12 cellular contexts compared by ENCODE assay signal in genomic region chr2:39504790-39505335, GRCh38.
A peak's percentile ranks its signal among the peaks of the same experiment; 100 is the strongest.
DNase-seq lines count a peak whose midpoint lies in the region; TF ChIP-seq lines count a peak whose summit lies in the region.
"Had no signal": no experiment of that assay in that cellular context is flagged by ENCODE, and none has a peak within 500 bp of the region (broad histone marks: within the 10 kb centered on the region; RNA-seq: fewer than 3 reads in every experiment).

No MANE protein-coding gene starts in this region.

- no peaks in the 10 kb centered on the region for H3K27me3 Mint-ChIP-seq in MCF 10A (ENCODE audit: insufficient read depth, unreplicated experiment)

- no TSS peak for BruUV-seq in MCF 10A (replicated peaks; lab: Mats Ljungman, UMichigan)

- DNase-seq in MCF 10A (ENCODE audit: unreplicated experiment) = peak; percentile 64
- no peak for DNase-seq in breast epithelium (ENCODE audit: low spot score in 2 of 2)
- DNase-seq in epithelial cell of proximal tubule (ENCODE audit: low read depth) = peak; percentile 92
- no peak for DNase-seq in mesendoderm
- DNase-seq in NCI-H2171 (lab: John Stamatoyannopoulos, UW) = no peak
- DNase-seq in stimulated activated naive CD4-positive, alpha-beta T cell treated with Interleukin-2 at 50 U/mL for 16 hours (lab: John Stamatoyannopoulos, UW) = no peak
- DNase-seq in GM20000 (ENCODE audit: low spot score) = no peak
- no peak for DNase-seq in NCI-H1417 treated with DMSO at 0.1 percent for 48 hours (lab: John Stamatoyannopoulos, UW)
- DNase-seq: activated CD4-positive, alpha-beta T cell treated with anti-CD3 and anti-CD28 coated beads for 36 hours; anterior cingulate cortex; NK-92 treated with Interleukin-12 subunit alpha and Interleukin-12 subunit beta, amount 100 ng/mL, for 24 hours had no signal

- CTCF ChIA-PET in MCF 10A (lab: Yijun Ruan, JAX) = no interaction called here

- H2BK15ac ChIP-seq in mesendoderm (replicated peaks; ENCODE audit: low read depth) = no peak overlapping the region

- WGBS in mesendoderm (ENCODE audit: extremely low coverage, insufficient coverage, low lambda C conversion rate) = no CpG with 5 or more reads among the region's 5 CpGs

- no peak overlapping the region for H3K4me2 ChIP-seq in mesendoderm (ENCODE audit: low read length)

- H3K27ac ChIP-seq in breast epithelium (no peak overlapping the region), mesendoderm (ENCODE audit: low read depth, low read length) (no peak overlapping the region)
- H3K27ac ChIP-seq: 22Rv1 had no signal

- no peaks in the 10 kb centered on the region for H3K79me2 ChIP-seq in mesendoderm (ENCODE audit: control insufficient read depth, insufficient read depth, low read length)

- H2BK5ac ChIP-seq in mesendoderm (ENCODE audit: low read length) = no peak overlapping the region

- no peaks in the 10 kb centered on the region for H3K9me3 Mint-ChIP-seq in MCF 10A (ENCODE audit: unreplicated experiment)

- no peaks in the 10 kb centered on the region for H3K27me3 ChIP-seq in breast epithelium
- H3K27me3 ChIP-seq in mesendoderm (ENCODE audit: insufficient read depth, low read length, poor library complexity) = no peaks in the 10 kb centered on the region

- intact Hi-C loops in MCF 10A (cut with micrococcal nuclease) = no loop called here
- intact Hi-C loops in breast epithelium (cut with DNase I; ENCODE audit: low total_unique reads) = no loop called here

- H3K9ac ChIP-seq in mesendoderm (ENCODE audit: low read length) = no peak overlapping the region

- H4K8ac ChIP-seq in mesendoderm (ENCODE audit: low read depth, low read length) = no peak overlapping the region

- H3K4me1 Mint-ChIP-seq in MCF 10A (ENCODE audit: insufficient read depth, unreplicated experiment) = peaks cover 23% of the 10 kb centered on the region
- H3K4me1 Mint-ChIP-seq: activated CD4-positive, alpha-beta T cell treated with anti-CD3 and anti-CD28 coated beads for 36 hours had no signal

- no peak overlapping the region for H3K4me3 Mint-ChIP-seq in MCF 10A (ENCODE audit: unreplicated experiment)
- H3K4me3 Mint-ChIP-seq: activated CD4-positive, alpha-beta T cell treated with anti-CD3 and anti-CD28 coated beads for 36 hours had no signal

- peaks cover 6% of the 10 kb centered on the region for H3K36me3 Mint-ChIP-seq in MCF 10A (ENCODE audit: insufficient read depth, unreplicated experiment)

- H3K4ac ChIP-seq in mesendoderm (ENCODE audit: low read depth, low read length) = no peak overlapping the region

- peak overlapping the region; percentile 11 for H3K18ac ChIP-seq in mesendoderm (ENCODE audit: low read length)

- no peaks in the 10 kb centered on the region for H3K79me1 ChIP-seq in mesendoderm (ENCODE audit: low read length)

- no peak overlapping the region for H3K23ac ChIP-seq in mesendoderm (ENCODE audit: low read length)

- no peak overlapping the region for H3K27ac Mint-ChIP-seq in MCF 10A (ENCODE audit: low read depth, unreplicated experiment)
- H3K27ac Mint-ChIP-seq: activated CD4-positive, alpha-beta T cell treated with anti-CD3 and anti-CD28 coated beads for 36 hours had no signal

- no peak overlapping the region for H3K56ac ChIP-seq in mesendoderm (ENCODE audit: low read length)

- H2BK120ac ChIP-seq in mesendoderm (ENCODE audit: low read depth, low read length) = no peak overlapping the region

- no peak overlapping the region for H4K5ac ChIP-seq in mesendoderm (ENCODE audit: low read length)

- TF ChIP-seq CTCF in MCF 10A (IDR thresholded peaks at IDR 0.05; ENCODE audit: unreplicated experiment) (no peak), breast epithelium (IDR thresholded peaks at IDR 0.05) (no peak), epithelial cell of proximal tubule (conservative IDR thresholded peaks at IDR 0.05; ENCODE audit: low read depth, low read length) (no peak), GM20000 (IDR thresholded peaks at IDR 0.05; ENCODE audit: extremely low read depth, missing control alignments) (no peak)

- no peak for TF ChIP-seq POLR2A in breast epithelium (IDR thresholded peaks at IDR 0.05)

- H3K36me3 ChIP-seq in breast epithelium (no peaks in the 10 kb centered on the region), mesendoderm (ENCODE audit: control insufficient read depth, insufficient read depth, low read length) (no peaks in the 10 kb centered on the region)

- H3K4me3 ChIP-seq in breast epithelium = no peak overlapping the region
- peak overlapping the region; percentile 22 for H3K4me3 ChIP-seq in epithelial cell of proximal tubule (ENCODE audit: low read depth, low read length)
- H3K4me3 ChIP-seq in mesendoderm (ENCODE audit: low read length) = no peak overlapping the region

- POLR2A ChIA-PET in MCF 10A (lab: Yijun Ruan, JAX) = interaction anchor here (0.7 to 1.3 kb wide), 5 partner anchors 13 to 125 kb away, joined by 3 to 4 read pairs (median 3); no protein-coding TSS in a partner anchor

- H3K4me1 ChIP-seq in breast epithelium (no peaks in the 10 kb centered on the region), mesendoderm (ENCODE audit: control insufficient read depth, low read depth, low read length) (peaks cover 5% of the 10 kb centered on the region)

- no peaks in the 10 kb centered on the region for H3K9me3 ChIP-seq in breast epithelium

- H2AK5ac ChIP-seq in mesendoderm (ENCODE audit: low read length) = no peak overlapping the region

Comparison
In these comparisons a context has a peak if more than half of its experiments do, and no peak if none do; other contexts are left out.
1. DNase-seq: peak in MCF 10A (single experiment) and epithelial cell of proximal tubule (single experiment); none in breast epithelium (0 of 2), mesendoderm (single experiment), NCI-H2171 (single experiment), stimulated activated naive CD4-positive, alpha-beta T cell treated with Interleukin-2 at 50 U/mL for 16 hours (single experiment), GM20000 (single experiment) and NCI-H1417 treated with DMSO at 0.1 percent for 48 hours (single experiment).